1 cellular context compared by ENCODE assay signal in the genomic region with DNA sequence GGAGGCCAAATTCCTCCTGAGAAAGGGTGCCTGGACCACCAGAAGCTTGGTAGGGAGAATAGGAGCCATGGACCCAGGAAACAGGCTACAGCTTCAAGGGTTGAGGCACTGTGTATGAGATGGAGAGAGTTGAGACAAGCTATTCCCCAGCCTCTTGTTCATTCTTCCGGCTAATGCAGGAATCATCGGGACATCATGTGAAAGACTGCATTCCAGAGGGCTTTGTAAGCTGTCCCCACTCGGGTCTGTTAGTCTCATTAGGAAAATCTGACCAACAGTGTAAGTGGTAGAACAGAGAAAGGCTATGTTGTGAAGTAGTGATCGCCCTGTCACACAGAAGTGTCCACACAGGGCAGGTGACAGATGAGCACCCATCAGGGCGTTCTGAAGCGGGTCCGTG.
TF ChIP-seq lines count a peak whose summit lies in the region.

No MANE protein-coding gene starts in this region.

TF ChIP-seq in IMR-90, 13 proteins besides CTCF, POLR2A, EP300 and RAD21:
- TF ChIP-seq MAFK (IDR thresholded peaks at IDR 0.05; ENCODE audit: low read depth, low read length) (no peak), MXI1 (IDR thresholded peaks at IDR 0.05; ENCODE audit: borderline replicate concordance, low read depth, low read length) (no peak), RCOR1 (IDR thresholded peaks at IDR 0.05; ENCODE audit: insufficient replicate concordance, low read length) (no peak), CEBPB (IDR thresholded peaks at IDR 0.05; ENCODE audit: low read depth, low read length) (no peak), USF2 (IDR thresholded peaks at IDR 0.05; ENCODE audit: low read depth, low read length) (no peak), RFX5 (IDR thresholded peaks at IDR 0.05; ENCODE audit: low read depth, low read length) (no peak), MAZ (IDR thresholded peaks at IDR 0.05; ENCODE audit: borderline replicate concordance, low read depth, low read length) (no peak), CHD1 (IDR thresholded peaks at IDR 0.05; ENCODE audit: low read depth, low read length) (no peak), FOS (IDR thresholded peaks at IDR 0.05; ENCODE audit: low read depth, low read length) (no peak), NFE2L2 (IDR thresholded peaks at IDR 0.05; ENCODE audit: low read depth, low read length) (no peak), BHLHE40 (IDR thresholded peaks at IDR 0.05; ENCODE audit: low read depth, low read length) (no peak), SMC3 (IDR thresholded peaks at IDR 0.05; ENCODE audit: low read depth, low read length) (no peak)
- TF ChIP-seq, protein P1, sequence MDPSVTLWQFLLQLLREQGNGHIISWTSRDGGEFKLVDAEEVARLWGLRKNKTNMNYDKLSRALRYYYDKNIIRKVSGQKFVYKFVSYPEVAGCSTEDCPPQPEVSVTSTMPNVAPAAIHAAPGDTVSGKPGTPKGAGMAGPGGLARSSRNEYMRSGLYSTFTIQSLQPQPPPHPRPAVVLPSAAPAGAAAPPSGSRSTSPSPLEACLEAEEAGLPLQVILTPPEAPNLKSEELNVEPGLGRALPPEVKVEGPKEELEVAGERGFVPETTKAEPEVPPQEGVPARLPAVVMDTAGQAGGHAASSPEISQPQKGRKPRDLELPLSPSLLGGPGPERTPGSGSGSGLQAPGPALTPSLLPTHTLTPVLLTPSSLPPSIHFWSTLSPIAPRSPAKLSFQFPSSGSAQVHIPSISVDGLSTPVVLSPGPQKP (IDR thresholded peaks at IDR 0.05; ENCODE audit: borderline replicate concordance, low read depth, low read length) = no peak
